17 cellular contexts compared by ENCODE assay signal in the genomic region with DNA sequence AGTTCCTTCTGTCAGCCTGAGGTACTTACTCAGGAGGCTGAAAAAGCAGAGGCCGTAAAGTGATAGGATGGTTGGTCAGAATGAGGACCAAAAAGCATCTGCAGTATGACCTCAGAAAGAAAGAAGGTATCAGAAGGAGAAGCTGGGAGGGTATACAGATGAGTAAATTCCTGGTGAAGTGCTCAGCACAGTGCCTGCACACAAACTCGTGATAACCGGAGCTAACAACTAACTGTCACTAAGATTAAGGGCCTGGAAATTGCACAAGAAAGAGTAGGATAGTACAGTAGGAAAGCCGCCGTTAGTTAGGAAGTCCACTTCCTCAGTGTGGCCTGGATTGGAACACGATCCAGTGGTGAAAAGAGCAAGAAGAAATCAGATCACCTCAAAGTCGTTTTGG.
"Had no signal": no experiment of that assay in that cellular context is flagged by ENCODE, and none has a peak within 500 bp of the region (broad histone marks: within the 10 kb centered on the region; RNA-seq: fewer than 3 reads in every experiment).

No MANE protein-coding gene starts in this region.

- ATAC-seq: activated CD4-positive, alpha-beta T cell treated with anti-CD3 and anti-CD28 coated beads for 36 hours; activated T-cell treated with anti-CD3 and anti-CD28 coated beads, Interleukin-2, amount 50 U/mL, for 72 hours; effector memory CD8-positive, alpha-beta T cell; left lung; naive thymus-derived CD8-positive, alpha-beta T cell; right cardiac atrium; T-helper 17 cell had no signal

- DNase-seq: activated CD4-positive, alpha-beta memory T cell treated with anti-CD3 and anti-CD28 coated beads for 36 hours; activated CD4-positive, alpha-beta T cell treated with anti-CD3 and anti-CD28 coated beads for 36 hours; activated CD8-positive, alpha-beta memory T cell treated with anti-CD3 and anti-CD28 coated beads, Interleukin-2, amount 50 U/mL, for 4 hours; activated gamma-delta T cell treated with Interleukin-2 at 50 U/mL for 16 hours; activated naive CD8-positive, alpha-beta T cell treated with anti-CD3 and anti-CD28 coated beads, Interleukin-2, amount 10 ng/mL, durations not matched to agents 7 days and 5 days; activated T-cell treated with anti-CD3 and anti-CD28 coated beads, Interleukin-2, amount 50 U/mL, for 72 hours; anterior cingulate cortex; cerebellar nuclear complex; dermis blood vessel endothelial cell; effector memory CD8-positive, alpha-beta T cell; islet precursor cell; left lung; naive thymus-derived CD8-positive, alpha-beta T cell; right cardiac atrium; T-helper 17 cell had no signal

- H3K4me3 ChIP-seq: left lung, suprapubic skin had no signal

- H3K27me3 ChIP-seq: left lung, neutrophil, suprapubic skin had no signal

- H3K9me3 ChIP-seq: left lung, neutrophil, suprapubic skin had no signal

- H3K27ac ChIP-seq: left lung, neutrophil, suprapubic skin had no signal
